ENCODE assay signal across 7 cellular contexts in genomic region chr1:111737216-111738132, GRCh38. TPM values are rescaled to one million over a fixed set of nuclear protein-coding genes. Genes with fewer than 3 reads are reported as not detected.
DNase-seq lines count a peak whose midpoint lies in the region; ATAC-seq and TF ChIP-seq lines count a peak whose summit lies in the region.

No MANE protein-coding gene starts in this region.

- peaks cover 15 to 23% of the 10 kb centered on the region in 2 donors for H3K27me3 Mint-ChIP-seq in T-cell

- CTCF ChIA-PET in HEK293 (lab: Yijun Ruan, JAX) (interaction anchor here (0.6 to 6.0 kb wide), 7 partner anchors 9 to 257 kb away, joined by 3 to 44 read pairs (median 9); no protein-coding TSS in a partner anchor), T-cell (lab: Charles Lee) (interaction anchor here in 1 of 2 donors (1.2 to 1.8 kb wide), 5 partner anchors 10 to 229 kb away, joined by 3 to 6 read pairs (median 5); no protein-coding TSS in a partner anchor)

- peak overlapping the region; percentile 92 for H3K4me2 ChIP-seq in skeletal muscle satellite cell (ENCODE audit: low read length)

- ATAC-seq in T-cell (replicated peaks in 1 of 4) (no peak), GM21381 (IDR thresholded peaks at IDR 0.05; ENCODE audit: unreplicated experiment) (no peak), GM19452 (IDR thresholded peaks at IDR 0.05; ENCODE audit: unreplicated experiment) (no peak)

- POLR2A ChIA-PET in HEK293 (lab: Yijun Ruan, JAX): interaction anchor here (0.5 to 2.0 kb wide), 5 partner anchors 12 to 672 kb away, joined by 3 to 13 read pairs (median 4); partner anchors contain the start of genes DDX20 and RAP1A
- POLR2A ChIA-PET in T-cell (lab: Charles Lee): interaction anchor here in 1 of 2 donors (1.0 to 1.2 kb wide), 2 partner anchors 14 to 18 kb away, joined by 3 to 4 read pairs; partner anchors contain the start of gene DDX20

- H3K27me3 ChIP-seq in skeletal muscle satellite cell (ENCODE audit: control insufficient read depth, insufficient read depth, low read length): peaks cover 3% of the 10 kb centered on the region

- DNase-seq in T-cell: peak in 1 of 34 experiments; percentile 11
- no peak for DNase-seq in foreskin fibroblast
- DNase-seq in NCI-H1436 (lab: John Stamatoyannopoulos, UW): no peak

- H3K27ac ChIP-seq in HEK293 (ENCODE audit: extremely low read depth, low read depth, low read length): peak overlapping the region; percentile 92; the same call in 1 of the 2 replicates

- peaks cover 21% of the 10 kb centered on the region for H3K4me1 ChIP-seq in HEK293 (ENCODE audit: control insufficient read depth, insufficient read depth, low read length)
- H3K4me1 ChIP-seq in skeletal muscle satellite cell (ENCODE audit: control insufficient read depth, insufficient read depth, low read length): peaks cover 59% of the 10 kb centered on the region

- H3K4me3 Mint-ChIP-seq in T-cell: peak overlapping the region; percentile 69 to 93 (median 78)

- H3K4me3 ChIP-seq in HEK293 (ENCODE audit: low read depth, low read length) (peak overlapping the region; percentile 57; the same call in 1 of the 2 replicates), foreskin fibroblast (ENCODE audit: low read depth in 1 of 2, low read length in 2 of 2) (peak overlapping the region; percentile 72 to 73), skeletal muscle satellite cell (ENCODE audit: low read length) (peak overlapping the region; percentile 72)

- H3K9ac ChIP-seq in skeletal muscle satellite cell (ENCODE audit: low read depth, low read length): no peak overlapping the region

- no peaks in the 10 kb centered on the region for H3K36me3 ChIP-seq in HEK293 (ENCODE audit: control insufficient read depth in 2 of 2, insufficient read depth in 1 of 2, low read length in 2 of 2)
- H3K36me3 ChIP-seq in skeletal muscle satellite cell (ENCODE audit: insufficient read depth, low read length): no peaks in the 10 kb centered on the region

- TF ChIP-seq CTCF in HEK293 (tag by site-specific recombination; IDR thresholded peaks at IDR 0.05) (no peak), foreskin fibroblast (IDR thresholded peaks at IDR 0.05; ENCODE audit: low read depth, low read length) (no peak)

- no peaks in the 10 kb centered on the region for H3K9me3 Mint-ChIP-seq in T-cell

- H3K27ac Mint-ChIP-seq in T-cell: peak overlapping the region in 1 of 2 donors; percentile 19

- peaks cover 18 to 32% (median 22%) of the 10 kb centered on the region in 3 donors for H3K4me1 Mint-ChIP-seq in T-cell

- H3K9me3 ChIP-seq in HEK293 (ENCODE audit: control insufficient read depth, insufficient read depth, low read depth, low read length): no peaks in the 10 kb centered on the region
- H3K9me3 ChIP-seq in skeletal muscle satellite cell (replicated peaks; ENCODE audit: low read length): no peaks in the 10 kb centered on the region

- no peaks in the 10 kb centered on the region for H3K36me3 Mint-ChIP-seq in T-cell

TF ChIP-seq in HEK293, 187 proteins besides CTCF, POLR2A, EP300 and RAD21:
- TF ChIP-seq KLF16 (tag by site-specific recombination; IDR thresholded peaks at IDR 0.05) (no peak), ZNF121 (tag by site-specific recombination; IDR thresholded peaks at IDR 0.05) (no peak), ZNF792 (tag by site-specific recombination; IDR thresholded peaks at IDR 0.05) (no peak), ZNF654 (tag by site-specific recombination; IDR thresholded peaks at IDR 0.05; ENCODE audit: low read depth) (no peak), ZNF830 (tag by site-specific recombination; IDR thresholded peaks at IDR 0.05; ENCODE audit: low read depth) (no peak), KLF8 (tag by site-specific recombination; IDR thresholded peaks at IDR 0.05) (no peak), ZNF112 (tag by site-specific recombination; IDR thresholded peaks at IDR 0.05) (no peak), ZFP3 (tag by site-specific recombination; IDR thresholded peaks at IDR 0.05; ENCODE audit: low read depth) (no peak), ZNF658 (tag by site-specific recombination; IDR thresholded peaks at IDR 0.05) (no peak), GLIS1 (tag by site-specific recombination; IDR thresholded peaks at IDR 0.05) (0 out of 2 replicates have a peak, but pooled peaks have one; percentile 12), ZNF529 (tag by site-specific recombination; IDR thresholded peaks at IDR 0.05; ENCODE audit: insufficient replicate concordance) (no peak), ZNF768 (tag by site-specific recombination; IDR thresholded peaks at IDR 0.05) (no peak), EGR2 (tag by site-specific recombination; IDR thresholded peaks at IDR 0.05; ENCODE audit: low read depth) (peak; percentile 84), ZFHX2 (tag by site-specific recombination; conservative IDR thresholded peaks at IDR 0.05) (peak; percentile 84)

RNA-seq across cellular contexts. Expression of gene INKA2, which starts 1.7 kb away (rescaled TPM):
- 1 to 10 TPM in 3 of 5 donors, not detected in 2; 1.2 to 2.7 (median 1.2) TPM for total RNA-seq in T-cell
- 4.3 and 7.9 TPM in 2 replicates for total RNA-seq in skeletal muscle satellite cell (2012; rRNA removed)

RNA-seq across cellular contexts. Expression of gene DDX20, which starts 18.2 kb away (rescaled TPM):
- total RNA-seq in T-cell: 10 to 100 TPM; 16.7 to 19.8 (median 17.5) TPM
- 15.0 and 19.9 TPM in 2 replicates for total RNA-seq in skeletal muscle satellite cell (2012; rRNA removed)
